8 cellular contexts compared by ENCODE assay signal in the genomic region with DNA sequence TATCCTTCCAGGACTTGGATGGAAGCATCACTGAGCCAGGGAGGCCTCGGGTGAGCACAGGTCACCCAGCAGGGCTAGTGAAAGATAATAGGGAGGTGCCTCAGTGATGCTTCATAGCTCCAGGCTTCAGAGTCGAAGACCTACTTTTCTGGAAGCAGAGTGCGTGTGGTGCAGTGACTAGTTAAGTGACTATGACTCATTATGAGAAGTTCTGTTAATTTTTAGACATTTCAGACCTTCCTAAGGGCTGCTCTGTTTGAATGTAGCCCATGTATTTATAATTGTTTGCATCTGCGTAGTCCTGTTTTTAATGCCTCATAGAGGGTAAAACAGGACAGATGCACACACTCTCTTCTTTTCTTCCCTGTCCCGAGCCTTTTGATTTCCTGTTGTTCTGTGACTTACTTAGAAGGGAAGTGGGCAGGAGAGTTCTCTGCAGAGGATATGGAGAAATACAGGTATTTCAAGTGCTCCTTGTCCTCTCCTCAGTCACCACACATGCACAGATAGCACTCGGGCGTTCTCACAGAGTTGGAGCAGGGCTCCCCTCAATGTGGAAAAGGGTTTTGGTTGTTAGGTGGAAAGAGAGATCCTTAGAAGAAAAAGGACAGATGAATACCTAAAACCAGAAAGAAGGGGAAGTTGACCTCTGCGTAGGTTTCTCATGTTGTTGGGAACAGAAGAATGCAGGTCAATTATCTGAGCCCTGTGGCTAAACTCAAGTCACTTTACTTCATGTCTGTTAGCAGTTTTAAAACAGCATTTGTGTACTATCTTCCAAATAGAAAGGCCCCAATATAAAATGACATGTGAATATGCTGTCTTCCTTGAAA. TPM values are rescaled to one million over a fixed set of nuclear protein-coding genes. Genes with fewer than 3 reads are reported as not detected.
DNase-seq lines count a peak whose midpoint lies in the region; ATAC-seq and TF ChIP-seq lines count a peak whose summit lies in the region.

No MANE protein-coding gene starts in this region.

- ATAC-seq in GM19438 (IDR thresholded peaks at IDR 0.05; ENCODE audit: low read depth, unreplicated experiment) (peak; percentile 98), HG03378 (IDR thresholded peaks at IDR 0.05; ENCODE audit: unreplicated experiment) (peak; percentile 99), lower lobe of right lung (peak; percentile 83 to 92), Right ventricle myocardium inferior (no peak)
- ATAC-seq in activated T-helper 17 cell treated with anti-CD3 and anti-CD28 coated beads, Interleukin-2, amount 50 U/mL, for 72 hours (replicated peaks) = peak; percentile 97

- peaks cover 33% of the 10 kb centered on the region for H3K36me3 Mint-ChIP-seq in Calu3 (ENCODE audit: insufficient read depth, unreplicated experiment)
- H3K36me3 Mint-ChIP-seq in activated T-helper 17 cell treated with anti-CD3 and anti-CD28 coated beads, Interleukin-2, amount 50 U/mL, for 72 hours (ENCODE audit: low read depth) = peaks cover 86% of the 10 kb centered on the region

- H3K4me1 Mint-ChIP-seq in Calu3 (ENCODE audit: low read depth, unreplicated experiment) = peaks cover 48% of the 10 kb centered on the region
- H3K4me1 Mint-ChIP-seq in activated T-helper 17 cell treated with anti-CD3 and anti-CD28 coated beads, Interleukin-2, amount 50 U/mL, for 72 hours = peaks cover 28% of the 10 kb centered on the region

- peak overlapping the region; percentile 55 for H3K27ac Mint-ChIP-seq in Calu3 (ENCODE audit: unreplicated experiment)
- peak overlapping the region; percentile 92 for H3K27ac Mint-ChIP-seq in activated T-helper 17 cell treated with anti-CD3 and anti-CD28 coated beads, Interleukin-2, amount 50 U/mL, for 72 hours

- H3K4me1 ChIP-seq in lower lobe of right lung = peaks cover 17% of the 10 kb centered on the region

- H3K9me3 Mint-ChIP-seq in Calu3 (ENCODE audit: low read depth, unreplicated experiment) = no peaks in the 10 kb centered on the region
- no peaks in the 10 kb centered on the region for H3K9me3 Mint-ChIP-seq in activated T-helper 17 cell treated with anti-CD3 and anti-CD28 coated beads, Interleukin-2, amount 50 U/mL, for 72 hours

- no TSS peak for BruUV-seq in Calu3 (replicated peaks; lab: Mats Ljungman, UMichigan)

- H3K4me3 Mint-ChIP-seq in Calu3 (ENCODE audit: low read depth, unreplicated experiment) = peak overlapping the region; percentile 44
- peak overlapping the region; percentile 78 for H3K4me3 Mint-ChIP-seq in activated T-helper 17 cell treated with anti-CD3 and anti-CD28 coated beads, Interleukin-2, amount 50 U/mL, for 72 hours

- H3K27ac ChIP-seq in lower lobe of right lung = peak overlapping the region; percentile 25

- no peaks in the 10 kb centered on the region for H3K27me3 Mint-ChIP-seq in Calu3 (ENCODE audit: unreplicated experiment)
- H3K27me3 Mint-ChIP-seq in activated T-helper 17 cell treated with anti-CD3 and anti-CD28 coated beads, Interleukin-2, amount 50 U/mL, for 72 hours = no peaks in the 10 kb centered on the region

- TF ChIP-seq CTCF in Calu3 (IDR thresholded peaks at IDR 0.05; ENCODE audit: unreplicated experiment) (no peak), lower lobe of right lung (IDR thresholded peaks at IDR 0.05) (no peak)

- H3K36me3 ChIP-seq in lower lobe of right lung = peaks cover 41% of the 10 kb centered on the region

- no peaks in the 10 kb centered on the region for H3K27me3 ChIP-seq in lower lobe of right lung (ENCODE audit: low read depth)

- no peak overlapping the region for H3K4me3 ChIP-seq in lower lobe of right lung

- peak; percentile 41 for DNase-seq in Calu3
- DNase-seq in lower lobe of right lung = no peak
- DNase-seq in middle frontal gyrus (ENCODE audit: extremely low spot score, low spot score) = no peak
- no peak for DNase-seq in Right ventricle myocardium inferior (ENCODE audit: missing footprints)
- DNase-seq in NCI-H2107 (lab: John Stamatoyannopoulos, UW) = no peak

- no peaks in the 10 kb centered on the region for H3K9me3 ChIP-seq in lower lobe of right lung

- intact Hi-C loops in Calu3 (cut with micrococcal nuclease; ENCODE audit: unreplicated experiment) = loop anchor here (5.0 kb wide), 2 partner anchors 35 to 50 kb away; partner anchors contain the start of gene RALB
- intact Hi-C loops in lower lobe of right lung (cut with DNase I) = no loop called here
- intact Hi-C loops in Right ventricle myocardium inferior (cut with DNase I) = no loop called here

- CTCF ChIA-PET in Calu3 (lab: Charles Lee) = interaction anchor here (1.0 kb wide), 1 partner anchor 64 kb away, joined by 4 read pairs; the partner anchor contains the start of gene TMEM185B

RNA-seq across cellular contexts. Expression of gene RALB, which starts 34.7 kb away (rescaled TPM):
- total RNA-seq in Calu3 (2022) (40.2 and 41.3 TPM in 2 replicates), lower lobe of right lung (65.8 TPM), Right ventricle myocardium inferior (52.0 TPM)
- 10 to 100 TPM; 77.4 to 91.9 TPM for total RNA-seq in activated T-helper 17 cell treated with anti-CD3 and anti-CD28 coated beads, Interleukin-2, amount 50 U/mL, for 72 hours

RNA-seq across cellular contexts. Expression of gene INHBB, which starts 58.5 kb away (rescaled TPM):
- not detected in 2 replicates for total RNA-seq in Calu3 (2022)
- not detected for total RNA-seq in activated T-helper 17 cell treated with anti-CD3 and anti-CD28 coated beads, Interleukin-2, amount 50 U/mL, for 72 hours
- 5.2 TPM for total RNA-seq in lower lobe of right lung
- total RNA-seq in Right ventricle myocardium inferior = 7.1 TPM
